30 cellular contexts compared by ENCODE assay signal in the genomic region with DNA sequence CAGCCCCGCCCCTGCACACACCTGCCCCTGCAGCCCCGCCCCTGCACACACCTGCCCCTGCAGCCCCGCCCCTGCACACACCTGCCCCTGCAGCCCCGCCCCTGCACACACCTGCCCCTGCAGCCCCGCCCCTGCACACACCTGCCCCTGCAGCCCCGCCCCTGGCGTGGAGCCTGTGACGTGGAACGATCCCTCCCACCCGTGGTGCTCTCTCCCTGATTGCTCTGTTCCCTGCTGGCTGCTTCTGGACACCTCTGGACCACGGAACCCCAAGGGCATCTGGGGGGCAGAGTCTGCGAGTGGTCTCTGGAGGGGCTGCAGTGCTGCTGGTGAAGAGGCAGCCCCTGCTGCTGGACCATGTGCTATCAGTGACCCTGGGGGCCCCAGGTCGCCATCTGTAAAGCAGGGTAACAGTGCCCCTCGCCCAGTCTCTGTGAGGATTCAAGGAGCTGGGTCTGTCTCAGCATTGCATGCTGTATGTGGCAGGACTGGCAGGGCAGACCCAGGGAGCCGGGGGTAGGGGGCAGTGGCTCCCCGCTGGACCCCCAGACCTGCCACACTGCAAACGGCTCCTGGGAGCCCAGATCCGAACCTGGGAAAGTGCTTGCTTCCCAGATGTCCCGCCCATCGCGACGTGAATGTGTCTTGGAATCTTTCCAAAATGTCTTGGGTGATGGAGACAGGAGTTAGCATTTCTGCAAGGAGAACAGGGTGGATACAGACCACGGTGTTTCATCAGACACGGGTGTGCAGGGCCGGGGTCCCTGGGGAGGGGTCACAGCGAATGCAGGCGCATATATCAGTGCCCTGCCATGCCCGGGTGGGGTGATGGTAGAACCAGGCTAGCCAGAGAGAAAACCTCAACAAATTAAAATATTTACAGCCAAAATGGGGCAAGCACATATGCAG. TPM values are rescaled to one million over a fixed set of nuclear protein-coding genes. Genes with fewer than 3 reads are reported as not detected.
"Had no signal": no experiment of that assay in that cellular context is flagged by ENCODE, and none has a peak within 500 bp of the region (broad histone marks: within the 10 kb centered on the region; RNA-seq: fewer than 3 reads in every experiment).

No MANE protein-coding gene starts in this region.

- H3K27ac ChIP-seq: adrenal gland, breast epithelium, SJSA1 had no signal

- DNase-seq: activated CD4-positive, alpha-beta T cell treated with anti-CD3 and anti-CD28 coated beads, Interleukin-2, amount 10 ng/mL, durations not matched to agents 24 days and 14 days; activated CD4-positive, alpha-beta T cell treated with anti-CD3 and anti-CD28 coated beads, Interleukin-2, amount 50 U/mL, for 48 hours; activated CD4-positive, CD25-positive, alpha-beta regulatory T cell treated with anti-CD3 and anti-CD28 coated beads, Interleukin-2, amount 50 U/mL, for 72 hours; activated CD8-positive, alpha-beta memory T cell treated with anti-CD3 and anti-CD28 coated beads, Interleukin-2, amount 10 ng/mL, durations not matched to agents 7 days and 5 days; activated naive CD4-positive, alpha-beta T cell treated with anti-CD3 and anti-CD28 coated beads, Interleukin-2, amount 50 U/mL, for 16 hours; activated naive CD8-positive, alpha-beta T cell treated with anti-CD3 and anti-CD28 coated beads, Interleukin-2, amount 10 ng/mL, durations not matched to agents 7 days and 5 days; activated T-cell treated with anti-CD3 and anti-CD28 coated beads, Interleukin-2, amount 50 U/mL, for 4 hours; anterior cingulate cortex; central memory CD4-positive, alpha-beta T cell; Karpas-422; MM.1S; NCI-H1105; NCI-H1436; NCI-H1694 treated with DMSO at 0.1 percent for 48 hours; NCI-H2029 treated with DMSO at 0.1 percent for 48 hours; NCI-H345; NCI-H510A; NCI-H526 treated with DMSO at 0.1 percent for 48 hours; NCI-H82; OCI-M1; RPMI8226; SHP77 had no signal

- H3K9me3 ChIP-seq: adrenal gland, breast epithelium, SJSA1 had no signal

- H3K4me1 ChIP-seq: adrenal gland, breast epithelium, SJSA1 had no signal

- H3K36me3 ChIP-seq: adrenal gland, breast epithelium, SJSA1 had no signal

- H3K4me3 ChIP-seq: adrenal gland, breast epithelium, K562, SJSA1 had no signal

- ATAC-seq: activated CD8-positive, alpha-beta memory T cell treated with anti-CD3 and anti-CD28 coated beads, Interleukin-2, amount 10 ng/mL, durations not matched to agents 7 days and 5 days; activated T-cell treated with anti-CD3 and anti-CD28 coated beads, Interleukin-2, amount 50 U/mL, for 4 hours; activated T-helper 17 cell treated with anti-CD3 and anti-CD28 coated beads, Interleukin-2, amount 50 U/mL, for 72 hours; K562; Panc1; SK-N-SH treated with all-trans-retinoic acid at 6 μM for 48 hours; WTC11 had no signal

RNA-seq across cellular contexts. Expression of gene NKX6-2, which starts 27.9 kb away (rescaled TPM):
- total RNA-seq: activated CD4-positive, alpha-beta T cell treated with anti-CD3 and anti-CD28 coated beads, Interleukin-2, amount 10 ng/mL, durations not matched to agents 24 days and 14 days; activated CD8-positive, alpha-beta memory T cell treated with anti-CD3 and anti-CD28 coated beads, Interleukin-2, amount 10 ng/mL, durations not matched to agents 7 days and 5 days; activated naive CD8-positive, alpha-beta T cell treated with anti-CD3 and anti-CD28 coated beads, Interleukin-2, amount 10 ng/mL, durations not matched to agents 7 days and 5 days; activated T-cell treated with anti-CD3 and anti-CD28 coated beads, Interleukin-2, amount 50 U/mL, for 4 hours; activated T-helper 17 cell treated with anti-CD3 and anti-CD28 coated beads, Interleukin-2, amount 50 U/mL, for 72 hours; adrenal gland; breast epithelium; K562; SJSA1 had no signal
